Comparison of ENCODE assay signal across 1 cellular context in the genomic region with DNA sequence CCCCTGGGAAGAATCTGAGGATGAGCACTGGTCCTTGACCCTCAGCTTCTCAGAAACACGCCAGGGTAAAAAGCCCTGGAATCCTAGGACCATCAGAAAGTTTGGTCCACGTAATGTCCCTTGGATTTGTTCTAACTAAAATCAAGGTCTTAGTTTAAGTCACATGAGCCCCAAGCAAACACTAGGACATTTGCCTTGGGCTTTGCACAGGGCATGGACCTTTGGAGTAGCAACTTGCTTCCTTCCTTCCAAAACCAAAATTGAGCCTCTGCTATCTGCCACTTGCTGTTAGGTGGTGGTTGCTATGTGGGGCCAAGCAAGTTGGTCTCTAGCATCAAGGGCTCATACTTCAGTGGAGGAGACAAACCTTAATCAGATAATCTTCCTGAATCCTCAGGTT.
TF ChIP-seq lines count a peak whose summit lies in the region.

No MANE protein-coding gene starts in this region.

TF ChIP-seq in H1, 55 proteins besides CTCF, POLR2A, EP300 and RAD21:
- no peak for TF ChIP-seq BRCA1 (IDR thresholded peaks at IDR 0.05; ENCODE audit: low read depth, low read length)
